15 cellular contexts compared by ENCODE assay signal in the genomic region with DNA sequence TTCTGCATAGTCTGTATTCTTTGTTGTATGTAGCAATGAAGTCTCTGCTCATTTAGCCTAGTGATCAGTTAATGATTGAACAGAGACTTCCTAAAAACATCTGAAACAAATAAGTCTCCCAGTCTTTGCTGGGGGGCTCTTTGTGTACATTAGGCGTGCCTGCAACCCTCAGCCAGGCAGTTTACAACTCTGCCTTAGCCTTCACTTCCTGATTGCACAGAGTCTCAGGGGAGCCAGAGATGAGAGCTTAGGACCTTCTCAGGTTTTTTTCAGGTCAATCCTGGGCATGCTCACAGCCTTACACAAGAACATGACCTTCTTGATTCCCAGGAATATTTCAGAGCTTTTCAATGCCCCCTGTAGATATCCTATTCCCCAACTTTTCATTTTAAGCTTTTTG. TPM values are rescaled to one million over a fixed set of nuclear protein-coding genes. Genes with fewer than 3 reads are reported as not detected.
DNase-seq lines count a peak whose midpoint lies in the region; ATAC-seq, FAIRE-seq and TF ChIP-seq lines count a peak whose summit lies in the region.
"Had no signal": no experiment of that assay in that cellular context is flagged by ENCODE, and none has a peak within 500 bp of the region (broad histone marks: within the 10 kb centered on the region; RNA-seq: fewer than 3 reads in every experiment).

No MANE protein-coding gene starts in this region.

- ATAC-seq in A549 (no peak), sciatic nerve (no peak), GM19328 (IDR thresholded peaks at IDR 0.05; ENCODE audit: unreplicated experiment) (no peak)

- peaks cover 36% of the 10 kb centered on the region for H3K4me1 ChIP-seq in A549
- no peaks in the 10 kb centered on the region for H3K4me1 ChIP-seq in HEK293 (ENCODE audit: control insufficient read depth, insufficient read depth, low read length)
- H3K4me1 ChIP-seq: BE2C had no signal

- TF ChIP-seq CTCF in A549 (IDR thresholded peaks at IDR 0.05) (no peak), HEK293 (tag by site-specific recombination; IDR thresholded peaks at IDR 0.05) (no peak), fibroblast of mammary gland (conservative IDR thresholded peaks at IDR 0.05; ENCODE audit: control insufficient read depth, insufficient read depth, low read depth, low read length) (no peak), osteocyte (IDR thresholded peaks at IDR 0.05) (no peak)

- no peak for FAIRE-seq in A549 (lab: Jason Lieb, UNC)
- FAIRE-seq: A204.1, G401.6, GM12891 had no signal

- WGBS in A549 (ENCODE audit: missing lambda C conversion rate): 36% methylated on average over 1 of the region's 1 CpG

- H3K4me2 ChIP-seq in A549: no peak overlapping the region

- H3K9me3 ChIP-seq in A549 (peaks cover 10% of the 10 kb centered on the region; the same call in 1 of the 3 replicates), HEK293 (ENCODE audit: control insufficient read depth, insufficient read depth, low read depth, low read length) (no peaks in the 10 kb centered on the region)
- H3K9me3 ChIP-seq: BE2C had no signal

- CTCF ChIA-PET in A549 (lab: Yijun Ruan, JAX) (interaction anchor here (0.8 to 1.7 kb wide), 3 partner anchors 10 to 79 kb away, joined by 3 to 6 read pairs (median 3); no protein-coding TSS in a partner anchor), HEK293 (lab: Yijun Ruan, JAX) (interaction anchor here (0.6 to 1.0 kb wide), 3 partner anchors 8 to 83 kb away, joined by 3 to 5 read pairs (median 3); no protein-coding TSS in a partner anchor)

- intact Hi-C loops in sciatic nerve (cut with DNase I): no loop called here

- H3K36me3 ChIP-seq in HEK293 (ENCODE audit: control insufficient read depth in 2 of 2, insufficient read depth in 1 of 2, low read length in 2 of 2): no peaks in the 10 kb centered on the region
- H3K36me3 ChIP-seq: BE2C had no signal

- peaks cover 4% of the 10 kb centered on the region for H3K36me3 Mint-ChIP-seq in osteocyte (ENCODE audit: unreplicated experiment)
- H3K36me3 Mint-ChIP-seq: CD4-positive, alpha-beta memory T cell had no signal

- no peaks in the 10 kb centered on the region for H3K9me3 Mint-ChIP-seq in osteocyte (ENCODE audit: unreplicated experiment)

- no peak for TF ChIP-seq POLR2A in A549 (IDR thresholded peaks at IDR 0.05; ENCODE audit: low read length)

- no peak for DNase-seq in A549 (ENCODE audit: low read depth in 1 of 2, low spot score in 1 of 2)
- peak; percentile 19 for DNase-seq in fibroblast of mammary gland (ENCODE audit: low read depth)
- peak; percentile 4 for DNase-seq in sciatic nerve (ENCODE audit: low spot score)
- DNase-seq in osteocyte (ENCODE audit: extremely low spot score, unreplicated experiment): no peak
- DNase-seq in stimulated activated CD4-positive, alpha-beta T cell treated with anti-CD3 and anti-CD28 coated beads, Interleukin-2, amount 100 ng/mL, for 24 hours: no peak
- DNase-seq: BE2C; CD4-positive, alpha-beta memory T cell; DMS79; HCEC 1CT had no signal

- no peak for TF ChIP-seq RAD21 in A549 (conservative IDR thresholded peaks at IDR 0.05 in 1 of 2, IDR thresholded peaks at IDR 0.05 in 1 of 2)

- H3K4me3 Mint-ChIP-seq in osteocyte (ENCODE audit: unreplicated experiment): no peak overlapping the region
- H3K4me3 Mint-ChIP-seq: CD4-positive, alpha-beta memory T cell had no signal

- peaks cover 66% of the 10 kb centered on the region for H3K4me1 Mint-ChIP-seq in osteocyte (ENCODE audit: unreplicated experiment)
- H3K4me1 Mint-ChIP-seq: CD4-positive, alpha-beta memory T cell had no signal

- no peak overlapping the region for H3K4me3 ChIP-seq in A549
- H3K4me3 ChIP-seq in HEK293 (ENCODE audit: low read depth, low read length): no peak overlapping the region
- no peak overlapping the region for H3K4me3 ChIP-seq in fibroblast of mammary gland (ENCODE audit: control insufficient read depth, low read depth, low read length)

- peak overlapping the region; percentile 1 to 67; a peak in 3 of 6 replicates for H3K27ac ChIP-seq in A549
- H3K27ac ChIP-seq in HEK293 (ENCODE audit: extremely low read depth, low read depth, low read length): no peak overlapping the region
- H3K27ac ChIP-seq: C4-2B had no signal

- no peak for TF ChIP-seq EP300 in A549 (IDR thresholded peaks at IDR 0.05)

- POLR2A ChIA-PET in A549 (lab: Yijun Ruan, JAX) (no interaction called here), HEK293 (lab: Yijun Ruan, JAX) (no interaction called here)

- no peaks in the 10 kb centered on the region for H3K27me3 Mint-ChIP-seq in osteocyte (ENCODE audit: unreplicated experiment)

- no peak overlapping the region for H3K27ac Mint-ChIP-seq in osteocyte (ENCODE audit: unreplicated experiment)
- H3K27ac Mint-ChIP-seq: CD4-positive, alpha-beta memory T cell had no signal

TF ChIP-seq in A549, 52 proteins besides CTCF, POLR2A, EP300 and RAD21 (continues in another document):
- TF ChIP-seq BHLHE40 (IDR thresholded peaks at IDR 0.05; ENCODE audit: low read depth, low read length) (no peak), MAZ (IDR thresholded peaks at IDR 0.05; ENCODE audit: borderline replicate concordance, low read depth, low read length) (no peak), PHF8 (IDR thresholded peaks at IDR 0.05; ENCODE audit: borderline replicate concordance, low read depth) (no peak), ZC3H11A (IDR thresholded peaks at IDR 0.05) (no peak), RFX5 (IDR thresholded peaks at IDR 0.05) (no peak), FOXS1 (CRISPR knock-in tag; IDR thresholded peaks at IDR 0.05) (no peak), JUN (IDR thresholded peaks at IDR 0.05) (no peak), HOXB13 (CRISPR knock-in tag; IDR thresholded peaks at IDR 0.05; ENCODE audit: low read depth) (no peak), CHD4 (IDR thresholded peaks at IDR 0.05; ENCODE audit: borderline replicate concordance) (no peak), MYC (IDR thresholded peaks at IDR 0.05; ENCODE audit: borderline replicate concordance, low read length) (no peak), ZNF302 (CRISPR knock-in tag; IDR thresholded peaks at IDR 0.05) (no peak)
- TF ChIP-seq, protein P1, sequence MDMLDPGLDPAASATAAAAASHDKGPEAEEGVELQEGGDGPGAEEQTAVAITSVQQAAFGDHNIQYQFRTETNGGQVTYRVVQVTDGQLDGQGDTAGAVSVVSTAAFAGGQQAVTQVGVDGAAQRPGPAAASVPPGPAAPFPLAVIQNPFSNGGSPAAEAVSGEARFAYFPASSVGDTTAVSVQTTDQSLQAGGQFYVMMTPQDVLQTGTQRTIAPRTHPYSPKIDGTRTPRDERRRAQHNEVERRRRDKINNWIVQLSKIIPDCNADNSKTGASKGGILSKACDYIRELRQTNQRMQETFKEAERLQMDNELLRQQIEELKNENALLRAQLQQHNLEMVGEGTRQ (IDR thresholded peaks at IDR 0.05): no peak
- TF ChIP-seq, protein P2, sequence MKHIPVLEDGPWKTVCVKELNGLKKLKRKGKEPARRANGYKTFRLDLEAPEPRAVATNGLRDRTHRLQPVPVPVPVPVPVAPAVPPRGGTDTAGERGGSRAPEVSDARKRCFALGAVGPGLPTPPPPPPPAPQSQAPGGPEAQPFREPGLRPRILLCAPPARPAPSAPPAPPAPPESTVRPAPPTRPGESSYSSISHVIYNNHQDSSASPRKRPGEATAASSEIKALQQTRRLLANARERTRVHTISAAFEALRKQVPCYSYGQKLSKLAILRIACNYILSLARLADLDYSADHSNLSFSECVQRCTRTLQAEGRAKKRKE (CRISPR knock-in tag; IDR thresholded peaks at IDR 0.05; ENCODE audit: low read depth): no peak

TF ChIP-seq in HEK293, 187 proteins besides CTCF, POLR2A, EP300 and RAD21:
- no peak for TF ChIP-seq SP2 (tag by site-specific recombination; IDR thresholded peaks at IDR 0.05)
- TF ChIP-seq ZFP3 (tag by site-specific recombination; IDR thresholded peaks at IDR 0.05; ENCODE audit: low read depth): no peak
- TF ChIP-seq SETDB1 (IDR thresholded peaks at IDR 0.05; ENCODE audit: insufficient read length, low read length): peak; percentile 58
- TF ChIP-seq ZNF521 (tag by site-specific recombination; IDR thresholded peaks at IDR 0.05): no peak

RNA-seq across cellular contexts. Expression of a gene that starts 44.0 kb away (rescaled TPM):
- 12.4 and 15.5 TPM in 2 replicates for polyA plus RNA-seq in A549 (2011; rRNA removed)
- polyA plus RNA-seq in A549 (2012; cell fraction: cytosol; rRNA removed): 38.5 and 38.9 TPM in 2 replicates
- 35.0 and 42.2 TPM in 2 replicates for polyA plus RNA-seq in A549 (2012; cell fraction: nucleus; rRNA removed)
- polyA plus RNA-seq in A549 (2017; fragmentation: RNase III; extraction: RNeasy Plus Mini Kit Qiagen cat#74134 plus additional on column Dnase treatment): 32.3 to 41.5 TPM (median 34.1 TPM) in 3 replicates
- 14.2 and 15.8 TPM in 2 replicates for polyA minus RNA-seq in A549 (2011; rRNA and poly(A)+ RNA removed)
- 62.8 TPM for total RNA-seq in sciatic nerve
- 101 TPM in 2 replicates for total RNA-seq in osteocyte

Comparison
In these comparisons a context has a peak if more than half of its experiments do, and no peak if none do; other contexts are left out.
1. DNase-seq: peak in fibroblast of mammary gland (single experiment) and sciatic nerve (single experiment); none in A549 (0 of 2), osteocyte (single experiment) and stimulated activated CD4-positive, alpha-beta T cell treated with anti-CD3 and anti-CD28 coated beads, Interleukin-2, amount 100 ng/mL, for 24 hours (0 of 2).